ENCODE assay signal across 18 cellular contexts in the genomic region with DNA sequence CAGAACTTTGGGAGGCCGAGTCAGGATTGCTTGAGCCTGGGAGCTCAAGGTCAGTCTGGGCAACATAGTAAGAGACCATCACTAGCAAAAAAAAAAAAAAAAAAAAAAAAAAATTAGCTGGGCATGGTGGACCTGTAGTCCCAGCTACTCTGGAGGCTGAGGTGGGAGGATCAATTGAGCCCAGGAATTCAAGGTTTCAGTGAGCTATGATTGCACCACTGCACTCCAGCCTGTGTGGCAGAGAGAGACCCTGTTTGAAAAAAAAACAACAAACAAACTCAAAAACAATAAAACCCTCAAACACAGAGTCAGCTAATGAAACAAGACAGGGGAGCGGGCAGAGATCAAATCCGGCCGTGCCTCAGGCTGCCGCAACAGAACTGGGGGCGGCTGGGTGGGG. TPM values are rescaled to one million over a fixed set of nuclear protein-coding genes. Genes with fewer than 3 reads are reported as not detected.
DNase-seq lines count a peak whose midpoint lies in the region; ATAC-seq and TF ChIP-seq lines count a peak whose summit lies in the region.
"Had no signal": no experiment of that assay in that cellular context is flagged by ENCODE, and none has a peak within 500 bp of the region (broad histone marks: within the 10 kb centered on the region; RNA-seq: fewer than 3 reads in every experiment).

No MANE protein-coding gene starts in this region.

- intact Hi-C loops in Caco-2 (cut with micrococcal nuclease; ENCODE audit: unreplicated experiment), result no loop called here

- no peak for ATAC-seq in HG02571 (IDR thresholded peaks at IDR 0.05; ENCODE audit: unreplicated experiment)

- H3K27ac ChIP-seq in HEK293 (ENCODE audit: extremely low read depth, low read depth, low read length) (no peak overlapping the region), neural progenitor cell (no peak overlapping the region), GM23248 (no peak overlapping the region)
- H3K27ac ChIP-seq: C4-2B had no signal

- H3F3A ChIP-seq in neural progenitor cell (ENCODE audit: low read depth) (peaks cover 4% of the 10 kb centered on the region), GM23248 (ENCODE audit: insufficient read depth) (no peaks in the 10 kb centered on the region)

- H3K27me3 ChIP-seq in Caco-2 (replicated peaks; ENCODE audit: control insufficient read depth, insufficient read depth, low read length) (no peaks in the 10 kb centered on the region), neural progenitor cell (no peaks in the 10 kb centered on the region), GM23248 (replicated peaks; ENCODE audit: insufficient read depth) (peaks cover 10% of the 10 kb centered on the region)
- H3K27me3 ChIP-seq: BE2C had no signal

- H3K4me1 ChIP-seq in Caco-2 (no peaks in the 10 kb centered on the region), HEK293 (ENCODE audit: control insufficient read depth, insufficient read depth, low read length) (no peaks in the 10 kb centered on the region), neural progenitor cell (peaks cover 12% of the 10 kb centered on the region), GM23248 (ENCODE audit: insufficient read depth) (peaks cover 5% of the 10 kb centered on the region)

- DNase-seq in Caco-2, result no peak
- DNase-seq in endothelial cell (ENCODE audit: low spot score), result no peak
- no peak for DNase-seq in neural progenitor cell (ENCODE audit: low spot score)
- no peak for DNase-seq in SHP77 treated with DMSO at 0.1 percent for 48 hours (lab: John Stamatoyannopoulos, UW)
- no peak for DNase-seq in GM23248
- DNase-seq: ACHN; BE2C; CD4-positive, alpha-beta T cell; DMS153; DMS79; GDM1; GOT3; H7; KG1 had no signal

- H2AFZ ChIP-seq in neural progenitor cell (replicated peaks) (no peak overlapping the region), GM23248 (no peak overlapping the region)

- no peaks in the 10 kb centered on the region for H4K20me1 ChIP-seq in neural progenitor cell (ENCODE audit: low read depth)
- H4K20me1 ChIP-seq in GM23248 (ENCODE audit: insufficient read depth), result no peaks in the 10 kb centered on the region

- H3K9me3 ChIP-seq in Caco-2 (no peaks in the 10 kb centered on the region), HEK293 (ENCODE audit: control insufficient read depth, insufficient read depth, low read depth, low read length) (no peaks in the 10 kb centered on the region), neural progenitor cell (ENCODE audit: low read depth) (no peaks in the 10 kb centered on the region), GM23248 (ENCODE audit: low read depth) (no peaks in the 10 kb centered on the region)
- H3K9me3 ChIP-seq: BE2C had no signal

- H3K36me3 Mint-ChIP-seq in Caco-2 (ENCODE audit: insufficient read depth, unreplicated experiment) (no peaks in the 10 kb centered on the region), endothelial cell (ENCODE audit: low read depth, unreplicated experiment) (no peaks in the 10 kb centered on the region), neural progenitor cell (no peaks in the 10 kb centered on the region)
- H3K36me3 Mint-ChIP-seq: IgD-negative memory B cell had no signal

- H3K9me3 Mint-ChIP-seq in Caco-2 (ENCODE audit: unreplicated experiment) (no peaks in the 10 kb centered on the region), endothelial cell (ENCODE audit: unreplicated experiment) (no peaks in the 10 kb centered on the region), neural progenitor cell (no peaks in the 10 kb centered on the region)
- H3K9me3 Mint-ChIP-seq: CD4-positive, alpha-beta T cell had no signal

- no peaks in the 10 kb centered on the region for H3K9me2 ChIP-seq in GM23248 (ENCODE audit: insufficient read depth)

- no peak overlapping the region for H3K9ac ChIP-seq in neural progenitor cell
- H3K9ac ChIP-seq in GM23248, result no peak overlapping the region

- no peak overlapping the region for H3K4me2 ChIP-seq in neural progenitor cell
- H3K4me2 ChIP-seq in GM23248 (ENCODE audit: unreplicated experiment), result no peak overlapping the region

- in situ Hi-C loops in GM23248 (cut with MboI), result no loop called here

- no peaks in the 10 kb centered on the region for H3K36me3 ChIP-seq in Caco-2 (ENCODE audit: control insufficient read depth, insufficient read depth, low read length)
- no peaks in the 10 kb centered on the region for H3K36me3 ChIP-seq in HEK293 (ENCODE audit: control insufficient read depth in 2 of 2, insufficient read depth in 1 of 2, low read length in 2 of 2)
- no peaks in the 10 kb centered on the region for H3K36me3 ChIP-seq in neural progenitor cell
- H3K36me3 ChIP-seq in GM23248 (ENCODE audit: low read depth), result no peaks in the 10 kb centered on the region
- H3K36me3 ChIP-seq: BE2C had no signal

- H3K4me1 Mint-ChIP-seq in Caco-2 (ENCODE audit: low read depth, unreplicated experiment) (no peaks in the 10 kb centered on the region), endothelial cell (ENCODE audit: unreplicated experiment) (peaks cover 32% of the 10 kb centered on the region), neural progenitor cell (peaks cover 39% of the 10 kb centered on the region)
- H3K4me1 Mint-ChIP-seq: IgD-negative memory B cell had no signal

- CTCF ChIA-PET in Caco-2 (lab: Charles Lee) (no interaction called here), HEK293 (lab: Yijun Ruan, JAX) (interaction anchor here (0.6 to 1.2 kb wide), 2 partner anchors 11 to 49 kb away, joined by 3 read pairs; no protein-coding TSS in a partner anchor)

- H3K27me3 Mint-ChIP-seq in Caco-2 (ENCODE audit: insufficient read depth, unreplicated experiment), result peaks cover 4% of the 10 kb centered on the region
- H3K27me3 Mint-ChIP-seq in endothelial cell (ENCODE audit: unreplicated experiment), result peaks cover 6% of the 10 kb centered on the region
- H3K27me3 Mint-ChIP-seq in neural progenitor cell (ENCODE audit: insufficient read depth, low read depth), result peaks cover 17% of the 10 kb centered on the region
- H3K27me3 Mint-ChIP-seq: CD4-positive, alpha-beta T cell had no signal

- WGBS in GM23248 (ENCODE audit: low coverage in 1 of 2, low lambda C conversion rate in 2 of 2, missing lambda C conversion rate in 2 of 2), 2 experiments, result 90 to 96% methylated on average over 6 of the region's 6 CpGs

- POLR2A ChIA-PET in Caco-2 (lab: Charles Lee), result no interaction called here
- POLR2A ChIA-PET in HEK293 (lab: Yijun Ruan, JAX), result interaction anchor here (0.6 to 1.6 kb wide), 2 partner anchors 9 kb away, joined by 4 to 5 read pairs; no protein-coding TSS in a partner anchor

- no peaks in the 10 kb centered on the region for H3K79me2 ChIP-seq in neural progenitor cell (ENCODE audit: low read depth)
- no peaks in the 10 kb centered on the region for H3K79me2 ChIP-seq in GM23248 (ENCODE audit: insufficient read depth)

- H3K4me3 ChIP-seq in Caco-2 (ENCODE audit: low read depth, low read length) (no peak overlapping the region), HEK293 (ENCODE audit: low read depth, low read length) (no peak overlapping the region), neural progenitor cell (no peak overlapping the region), GM23248 (no peak overlapping the region)

- H3K27ac Mint-ChIP-seq in Caco-2 (ENCODE audit: unreplicated experiment), result peak overlapping the region; percentile 69
- peak overlapping the region; percentile 64 for H3K27ac Mint-ChIP-seq in endothelial cell (ENCODE audit: unreplicated experiment)
- peak overlapping the region; percentile 25 for H3K27ac Mint-ChIP-seq in neural progenitor cell
- H3K27ac Mint-ChIP-seq: CD4-positive, alpha-beta T cell; IgD-negative memory B cell had no signal

- no peak for TF ChIP-seq CTCF in Caco-2 (IDR thresholded peaks at IDR 0.05; ENCODE audit: insufficient read depth in 1 of 2, low read depth in 1 of 2, low read length in 1 of 2, severe bottlenecking in 1 of 2, unreplicated experiment in 1 of 2)
- no peak for TF ChIP-seq CTCF in HEK293 (tag by site-specific recombination; IDR thresholded peaks at IDR 0.05)
- TF ChIP-seq CTCF in endothelial cell (IDR thresholded peaks at IDR 0.05; ENCODE audit: unreplicated experiment), result no peak
- TF ChIP-seq CTCF in neural progenitor cell (IDR thresholded peaks at IDR 0.05), result no peak

- BruUV-seq in Caco-2 (replicated peaks; lab: Mats Ljungman, UMichigan), result no TSS peak

- H3K4me3 Mint-ChIP-seq in Caco-2 (ENCODE audit: unreplicated experiment) (no peak overlapping the region), endothelial cell (ENCODE audit: unreplicated experiment) (no peak overlapping the region), neural progenitor cell (no peak overlapping the region)
- H3K4me3 Mint-ChIP-seq: CD4-positive, alpha-beta T cell had no signal

TF ChIP-seq in HEK293, 187 proteins besides CTCF, POLR2A, EP300 and RAD21:
- TF ChIP-seq ZNF341 (tag by site-specific recombination; IDR thresholded peaks at IDR 0.05; ENCODE audit: low read depth) (no peak), ZNF596 (tag by site-specific recombination; IDR thresholded peaks at IDR 0.05) (no peak)
- TF ChIP-seq, protein P1, sequence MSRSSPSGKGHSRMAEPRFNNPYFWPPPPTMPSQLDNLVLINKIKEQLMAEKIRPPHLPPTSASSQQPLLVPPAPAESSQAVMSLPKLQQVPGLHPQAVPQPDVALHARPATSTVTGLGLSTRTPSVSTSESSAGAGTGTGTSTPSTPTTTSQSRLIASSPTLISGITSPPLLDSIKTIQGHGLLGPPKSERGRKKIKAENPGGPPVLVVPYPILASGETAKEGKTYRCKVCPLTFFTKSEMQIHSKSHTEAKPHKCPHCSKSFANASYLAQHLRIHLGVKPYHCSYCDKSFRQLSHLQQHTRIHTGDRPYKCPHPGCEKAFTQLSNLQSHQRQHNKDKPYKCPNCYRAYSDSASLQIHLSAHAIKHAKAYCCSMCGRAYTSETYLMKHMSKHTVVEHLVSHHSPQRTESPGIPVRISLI (tag by site-specific recombination; IDR thresholded peaks at IDR 0.05), result 0 out of 2 replicates have a peak, but pooled peaks have one; percentile 28
TF ChIP-seq in HEK293: peak in this region for 1.

RNA-seq across cellular contexts. Expression of a gene that starts 41.7 kb away (rescaled TPM):
- total RNA-seq in Caco-2 (2022) (not detected in 2 replicates), endothelial cell (ENCODE audit: unreplicated experiment) (1.3 TPM), neural progenitor cell (ENCODE audit: low replicate concordance) (312 and 1,018 TPM in 2 replicates)
- not detected in 2 replicates for total RNA-seq in GM23248 (2014; rRNA removed; shearing (Covaris generic))
- polyA plus RNA-seq in GM23248 (2016; fragmentation: Nextera tagmentation; extraction: Ambion mirVana), result not detected in 2 replicates
- total RNA-seq: CD4-positive, alpha-beta T cell had no signal
- polyA plus RNA-seq: IgD-negative memory B cell had no signal

Comparison
In these comparisons a context has a peak if more than half of its experiments do, and no peak if none do; other contexts are left out.
1. RNA of a gene that starts 41.7 kb away (total RNA-seq): 312 to 1,018 TPM in neural progenitor cell; 1.3 TPM in endothelial cell (single experiment), not detected in Caco-2 and not detected in GM23248; every median in the first group is over 100 times any median in the second.
2. Peak in every context shown above with its lines, with median percentiles within 50 percentile points of each other: H3K27ac Mint-ChIP-seq.